In genomic region chr4:161581262-161581661, GRCh38 we compare ENCODE assay signal across 13 cellular contexts.
DNase-seq lines count a peak whose midpoint lies in the region; ATAC-seq and TF ChIP-seq lines count a peak whose summit lies in the region.
"Had no signal": no experiment of that assay in that cellular context is flagged by ENCODE, and none has a peak within 500 bp of the region (broad histone marks: within the 10 kb centered on the region; RNA-seq: fewer than 3 reads in every experiment).

No MANE protein-coding gene starts in this region.

- no peaks in the 10 kb centered on the region for H3K36me3 ChIP-seq in mesenchymal stem cell (ENCODE audit: control insufficient read depth in 1 of 2, insufficient read depth in 2 of 2, low read depth in 1 of 2, low read length in 2 of 2)

- TF ChIP-seq CTCF in chondrocyte (IDR thresholded peaks at IDR 0.05) = no peak

- H3K14ac ChIP-seq in mesenchymal stem cell (ENCODE audit: low read length in 2 of 2) = no peak overlapping the region

- DNase-seq in amniotic epithelial cell (ENCODE audit: low read depth) (peak; percentile 44), mesenchymal stem cell (no peak), NCI-H128 (lab: John Stamatoyannopoulos, UW; ENCODE audit: unreplicated experiment) (no peak), chondrocyte (ENCODE audit: low spot score) (no peak)
- no peak for DNase-seq in activated naive CD4-positive, alpha-beta T cell treated with anti-CD3 and anti-CD28 coated beads, Interleukin-2, amount 50 U/mL, for 16 hours
- DNase-seq: cortex of kidney; natural killer cell; NCI-H1930; stimulated activated naive CD4-positive, alpha-beta T cell treated with Interleukin-2 at 50 U/mL for 16 hours had no signal

- peak overlapping the region in 1 of 2 experiments; percentile 38 for H2BK12ac ChIP-seq in mesenchymal stem cell (ENCODE audit: low read length in 2 of 2)

- H3K4ac ChIP-seq in mesenchymal stem cell (ENCODE audit: low read depth in 1 of 2, low read length in 2 of 2) = peak overlapping the region in 1 of 2 experiments; percentile 51

- ATAC-seq in GM18861 (IDR thresholded peaks at IDR 0.05; ENCODE audit: unreplicated experiment) (peak; percentile 81), HG03342 (IDR thresholded peaks at IDR 0.05; ENCODE audit: unreplicated experiment) (peak; percentile 52), SK-N-SH treated with all-trans-retinoic acid at 6 μM for 48 hours (no peak)
- ATAC-seq: natural killer cell, Panc1 had no signal

- no peak overlapping the region for H2AK5ac ChIP-seq in mesenchymal stem cell (ENCODE audit: low read length, severe bottlenecking)

- peak overlapping the region in 1 of 2 experiments; percentile 62 for H3K18ac ChIP-seq in mesenchymal stem cell (ENCODE audit: low read depth in 1 of 2, low read length in 2 of 2)

- no peak overlapping the region for H3K4me3 Mint-ChIP-seq in chondrocyte (ENCODE audit: unreplicated experiment)
- H3K4me3 Mint-ChIP-seq: natural killer cell had no signal

- H3K27me3 Mint-ChIP-seq in chondrocyte (ENCODE audit: low read depth) = peaks cover 25% of the 10 kb centered on the region

- WGBS in mesenchymal stem cell = 100% methylated on average over 1 of the region's 3 CpGs

- no peak overlapping the region for H2AFZ ChIP-seq in mesenchymal stem cell (ENCODE audit: low read depth, low read length)

- H2BK5ac ChIP-seq in mesenchymal stem cell (ENCODE audit: low read depth, low read length, poor library complexity, severe bottlenecking) = no peak overlapping the region

- peak overlapping the region; percentile 23 for H4K8ac ChIP-seq in mesenchymal stem cell (ENCODE audit: low read length)

- no peaks in the 10 kb centered on the region for H3K4me1 ChIP-seq in mesenchymal stem cell (ENCODE audit: control insufficient read depth, insufficient read depth, low read depth, low read length)

- H3K27me3 ChIP-seq in mesenchymal stem cell (ENCODE audit: control insufficient read depth in 1 of 2, insufficient read depth in 1 of 2, low read length in 2 of 2) = no peaks in the 10 kb centered on the region

- no peak overlapping the region for H3K23ac ChIP-seq in mesenchymal stem cell (ENCODE audit: low read length in 2 of 2)

- H2BK120ac ChIP-seq in mesenchymal stem cell (ENCODE audit: low read depth, low read length) = no peak overlapping the region

- no peak overlapping the region for H4K91ac ChIP-seq in mesenchymal stem cell (ENCODE audit: low read length)

- no peak overlapping the region for H3K27ac ChIP-seq in mesenchymal stem cell (ENCODE audit: low read length, poor library complexity, severe bottlenecking)

- H3K9ac ChIP-seq in mesenchymal stem cell (ENCODE audit: low read length) = no peak overlapping the region

- no peaks in the 10 kb centered on the region for H3K79me1 ChIP-seq in mesenchymal stem cell (replicated peaks; ENCODE audit: low read length, poor library complexity, severe bottlenecking)

- H3K4me2 ChIP-seq in mesenchymal stem cell (ENCODE audit: low read length, poor library complexity, severe bottlenecking) = no peak overlapping the region

- no peak overlapping the region for H3K27ac Mint-ChIP-seq in chondrocyte (ENCODE audit: unreplicated experiment)
- H3K27ac Mint-ChIP-seq: natural killer cell had no signal

- peaks cover 4% of the 10 kb centered on the region for H3K9me3 Mint-ChIP-seq in chondrocyte (ENCODE audit: low read depth)

- H3K9me3 ChIP-seq in mesenchymal stem cell (ENCODE audit: control insufficient read depth, low read length) = no peaks in the 10 kb centered on the region

- H3K36me3 Mint-ChIP-seq in chondrocyte (ENCODE audit: low read depth) = no peaks in the 10 kb centered on the region

- no peak overlapping the region for H3K4me3 ChIP-seq in mesenchymal stem cell (ENCODE audit: insufficient read depth in 1 of 2, low read depth in 1 of 2, low read length in 2 of 2)

- no peak overlapping the region for H2BK15ac ChIP-seq in mesenchymal stem cell (ENCODE audit: low read depth, poor library complexity, severe bottlenecking)

- H3K4me1 Mint-ChIP-seq in chondrocyte (ENCODE audit: low read depth) = peaks cover 23% of the 10 kb centered on the region
- H3K4me1 Mint-ChIP-seq: natural killer cell had no signal

TF ChIP-seq in SK-N-SH treated with all-trans-retinoic acid at 6 μM for 48 hours, 23 proteins besides CTCF, POLR2A, EP300 and RAD21:
- no peak for TF ChIP-seq ISL1 (CRISPR knock-in tag; IDR thresholded peaks at IDR 0.05)
- TF ChIP-seq ZFP30 (CRISPR knock-in tag; IDR thresholded peaks at IDR 0.05) = no peak
- no peak for TF ChIP-seq POU6F1 (CRISPR knock-in tag; IDR thresholded peaks at IDR 0.05; ENCODE audit: borderline replicate concordance, low read depth)
- no peak for TF ChIP-seq ZNF8 (CRISPR knock-in tag; IDR thresholded peaks at IDR 0.05)
- no peak for TF ChIP-seq TCF4 (CRISPR knock-in tag; IDR thresholded peaks at IDR 0.05; ENCODE audit: borderline replicate concordance)
- no peak for TF ChIP-seq RARB (CRISPR knock-in tag; IDR thresholded peaks at IDR 0.05)
- no peak for TF ChIP-seq ARNTL (CRISPR knock-in tag; IDR thresholded peaks at IDR 0.05; ENCODE audit: borderline replicate concordance, low read depth)
- TF ChIP-seq ESRRG (CRISPR knock-in tag; IDR thresholded peaks at IDR 0.05) = no peak
- TF ChIP-seq SNAI2 (CRISPR knock-in tag; IDR thresholded peaks at IDR 0.05) = no peak
- TF ChIP-seq TSHZ2 (CRISPR knock-in tag; IDR thresholded peaks at IDR 0.05) = no peak
- no peak for TF ChIP-seq OSR1 (CRISPR knock-in tag; IDR thresholded peaks at IDR 0.05)
- TF ChIP-seq GLIS3 (CRISPR knock-in tag; IDR thresholded peaks at IDR 0.05) = no peak
- no peak for TF ChIP-seq TOX (CRISPR knock-in tag; IDR thresholded peaks at IDR 0.05; ENCODE audit: borderline replicate concordance)
- no peak for TF ChIP-seq ZNF565 (CRISPR knock-in tag; conservative IDR thresholded peaks at IDR 0.05; ENCODE audit: low read depth)
- no peak for TF ChIP-seq ZC3H10 (CRISPR knock-in tag; IDR thresholded peaks at IDR 0.05)
- no peak for TF ChIP-seq CSDC2 (CRISPR knock-in tag; IDR thresholded peaks at IDR 0.05)
- no peak for TF ChIP-seq ZNF70 (CRISPR knock-in tag; IDR thresholded peaks at IDR 0.05)
- TF ChIP-seq PPARA (CRISPR knock-in tag; IDR thresholded peaks at IDR 0.05; ENCODE audit: borderline replicate concordance) = no peak
- no peak for TF ChIP-seq CSRNP3 (CRISPR knock-in tag; IDR thresholded peaks at IDR 0.05)
